In genomic region chr5:39176740-39177628, GRCh38 we compare ENCODE assay signal across 8 cellular contexts. TPM values are rescaled to one million over a fixed set of nuclear protein-coding genes. Genes with fewer than 3 reads are reported as not detected.
DNase-seq lines count a peak whose midpoint lies in the region; ATAC-seq and TF ChIP-seq lines count a peak whose summit lies in the region.
"Had no signal": no experiment of that assay in that cellular context is flagged by ENCODE, and none has a peak within 500 bp of the region (broad histone marks: within the 10 kb centered on the region; RNA-seq: fewer than 3 reads in every experiment).

No MANE protein-coding gene starts in this region.

- peak overlapping the region; percentile 70 for H3K4me3 Mint-ChIP-seq in T-helper 1 cell treated with Interleukin-12 subunit alpha and Interleukin-12 subunit beta and Interleukin-4 antibody, amounts not matched to agents 30 μg/mL and 1 μg/mL, for 36 hours
- H3K4me3 Mint-ChIP-seq in naive B cell (peak overlapping the region; percentile 18 to 84 (median 60)), endodermal cell (no peak overlapping the region)

- no peak for TF ChIP-seq CTCF in endodermal cell (conservative IDR thresholded peaks at IDR 0.05)

- peaks cover 58% of the 10 kb centered on the region for H3K36me3 Mint-ChIP-seq in T-helper 1 cell treated with Interleukin-12 subunit alpha and Interleukin-12 subunit beta and Interleukin-4 antibody, amounts not matched to agents 30 μg/mL and 1 μg/mL, for 36 hours (ENCODE audit: low read depth)
- H3K36me3 Mint-ChIP-seq in naive B cell (peaks cover 0 to 15% of the 10 kb centered on the region in 2 donors), endodermal cell (ENCODE audit: low read depth) (no peaks in the 10 kb centered on the region)

- no peaks in the 10 kb centered on the region for H3K36me3 ChIP-seq in endodermal cell (ENCODE audit: control insufficient read depth, insufficient read depth, low read length)

- ATAC-seq in GM18907 (IDR thresholded peaks at IDR 0.05; ENCODE audit: unreplicated experiment) (peak; percentile 46), HG02885 (IDR thresholded peaks at IDR 0.05; ENCODE audit: poor library complexity, unreplicated experiment) (peak; percentile 46), naive B cell (ENCODE audit: low read depth in 2 of 2) (peak in 1 of 2 donors; percentile 16)

- 93 to 100% methylated on average over 1 to 3 of the region's 3 CpGs for WGBS in endodermal cell (ENCODE audit: insufficient coverage in 1 of 2, insufficient read length in 1 of 2), 2 experiments

- DNase-seq in naive B cell (no peak), HEK293T (ENCODE audit: extremely low spot score) (no peak), endodermal cell (no peak), NK-92 (lab: John Stamatoyannopoulos, UW; ENCODE audit: unreplicated experiment) (no peak)
- DNase-seq: cerebellar nuclear complex had no signal

- no peak overlapping the region for H3K27ac ChIP-seq in endodermal cell (ENCODE audit: low read depth, low read length)

- POLR2A ChIA-PET in HEK293T (lab: Yijun Ruan, JAX): no interaction called here

- no peak overlapping the region for H3K9ac ChIP-seq in endodermal cell (ENCODE audit: extremely low read depth, low read length, poor library complexity, severe bottlenecking)

- no peaks in the 10 kb centered on the region for H3K9me3 ChIP-seq in endodermal cell (ENCODE audit: control insufficient read depth, low read length)

- H3K27me3 ChIP-seq in endodermal cell (ENCODE audit: control insufficient read depth, insufficient read depth, low read length, poor library complexity, severe bottlenecking): no peaks in the 10 kb centered on the region

- peaks cover 16% of the 10 kb centered on the region for H3K9me3 Mint-ChIP-seq in T-helper 1 cell treated with Interleukin-12 subunit alpha and Interleukin-12 subunit beta and Interleukin-4 antibody, amounts not matched to agents 30 μg/mL and 1 μg/mL, for 36 hours
- peaks cover 0 to 11% (median 5%) of the 10 kb centered on the region in 7 donors for H3K9me3 Mint-ChIP-seq in naive B cell
- H3K9me3 Mint-ChIP-seq in endodermal cell: no peaks in the 10 kb centered on the region

- peak overlapping the region; percentile 77 for H3K27ac Mint-ChIP-seq in T-helper 1 cell treated with Interleukin-12 subunit alpha and Interleukin-12 subunit beta and Interleukin-4 antibody, amounts not matched to agents 30 μg/mL and 1 μg/mL, for 36 hours
- H3K27ac Mint-ChIP-seq in naive B cell (peak overlapping the region; percentile 4 to 94 (median 76)), endodermal cell (no peak overlapping the region)

- no peak overlapping the region for H3K4me3 ChIP-seq in endodermal cell (ENCODE audit: low read length)

- H3K4me1 ChIP-seq in endodermal cell (ENCODE audit: control insufficient read depth, insufficient read depth, low read length): no peaks in the 10 kb centered on the region

- H3K4me1 Mint-ChIP-seq in T-helper 1 cell treated with Interleukin-12 subunit alpha and Interleukin-12 subunit beta and Interleukin-4 antibody, amounts not matched to agents 30 μg/mL and 1 μg/mL, for 36 hours (ENCODE audit: low read depth): peaks cover 86% of the 10 kb centered on the region
- peaks cover 44 to 63% (median 51%) of the 10 kb centered on the region in 3 donors for H3K4me1 Mint-ChIP-seq in naive B cell
- H3K4me1 Mint-ChIP-seq in endodermal cell: peaks cover 5% of the 10 kb centered on the region

- H3K27me3 Mint-ChIP-seq in T-helper 1 cell treated with Interleukin-12 subunit alpha and Interleukin-12 subunit beta and Interleukin-4 antibody, amounts not matched to agents 30 μg/mL and 1 μg/mL, for 36 hours (ENCODE audit: low read depth): no peaks in the 10 kb centered on the region
- H3K27me3 Mint-ChIP-seq in naive B cell (no peaks in the 10 kb centered on the region), endodermal cell (ENCODE audit: insufficient read depth) (no peaks in the 10 kb centered on the region)

- CTCF ChIA-PET in HEK293T (lab: Yijun Ruan, JAX): no interaction called here

TF ChIP-seq in HEK293T, 16 proteins besides CTCF, POLR2A, EP300 and RAD21:
- TF ChIP-seq SP1 (IDR thresholded peaks at IDR 0.05) (no peak), HDGF (IDR thresholded peaks at IDR 0.05; ENCODE audit: borderline replicate concordance) (no peak), PKNOX1 (IDR thresholded peaks at IDR 0.05) (no peak), TARDBP (IDR thresholded peaks at IDR 0.05) (no peak), L3MBTL2 (conservative IDR thresholded peaks at IDR 0.05) (no peak), NFRKB (IDR thresholded peaks at IDR 0.05) (no peak), CTBP1 (IDR thresholded peaks at IDR 0.05; ENCODE audit: borderline replicate concordance) (no peak), LEF1 (IDR thresholded peaks at IDR 0.05; ENCODE audit: borderline replicate concordance) (no peak), FOXM1 (IDR thresholded peaks at IDR 0.05; ENCODE audit: borderline replicate concordance) (no peak), ARNT (IDR thresholded peaks at IDR 0.05) (no peak), FOXA1 (IDR thresholded peaks at IDR 0.05) (no peak), ZNF384 (IDR thresholded peaks at IDR 0.05) (no peak), FOXK2 (IDR thresholded peaks at IDR 0.05) (no peak), ELF4 (IDR thresholded peaks at IDR 0.05) (no peak), BHLHE40 (IDR thresholded peaks at IDR 0.05; ENCODE audit: borderline replicate concordance) (no peak), SUZ12 (IDR thresholded peaks at IDR 0.05) (no peak)

RNA-seq across cellular contexts. Expression of gene FYB1, which starts 42.4 kb away (rescaled TPM):
- 1 to 10 TPM; 1.4 to 4.1 (median 2.0) TPM for polyA plus RNA-seq in naive B cell (ENCODE audit: low read depth in 6 of 6)
- not detected for total RNA-seq in endodermal cell
- not detected for polyA plus RNA-seq in endodermal cell (2013, experiment 1 of 2)
- polyA plus RNA-seq in endodermal cell (2013, experiment 2 of 2): not detected
